16 cellular contexts compared by ENCODE assay signal in genomic region chr6:150267686-150268561, GRCh38.
A peak's percentile ranks its signal among the peaks of the same experiment; 100 is the strongest.
DNase-seq lines count a peak whose midpoint lies in the region; ATAC-seq, FAIRE-seq and TF ChIP-seq lines count a peak whose summit lies in the region.
"Had no signal": no experiment of that assay in that cellular context is flagged by ENCODE, and none has a peak within 500 bp of the region (broad histone marks: within the 10 kb centered on the region; RNA-seq: fewer than 3 reads in every experiment).

No MANE protein-coding gene starts in this region.

- TF ChIP-seq RAD21 in K562 (CRISPR knock-in tag; conservative IDR thresholded peaks at IDR 0.05 in 1 of 2, IDR thresholded peaks at IDR 0.05 in 1 of 2): peak; percentile 60 to 71

- H2AFZ ChIP-seq in ACC112 (ENCODE audit: low read length, unreplicated experiment) (peak overlapping the region; percentile 73), K562 (ENCODE audit: low read depth, low read length) (peak overlapping the region; percentile 75), keratinocyte (ENCODE audit: control insufficient read depth, low read length) (no peak overlapping the region)

- dilution Hi-C loops in keratinocyte (cut with MboI; ENCODE audit: extremely low pct_ligation_motif_present, low sequenced_read_pairs): no loop called here

- H4K20me1 ChIP-seq in K562 (replicated peaks; ENCODE audit: control insufficient read depth, insufficient read depth, low read length) (no peaks in the 10 kb centered on the region), keratinocyte (ENCODE audit: control insufficient read depth, extremely low read depth, insufficient read depth, low read length) (no peaks in the 10 kb centered on the region)

- H3K4me1 ChIP-seq in ACC112 (ENCODE audit: control insufficient read depth, insufficient read depth, low read length, unreplicated experiment): peaks cover 34% of the 10 kb centered on the region
- peaks cover 39 to 59% of the 10 kb centered on the region in 2 experiments for H3K4me1 ChIP-seq in K562 (replicated peaks in 1 of 2; ENCODE audit: control insufficient read depth in 2 of 2, insufficient read depth in 2 of 2, low read length in 2 of 2)
- H3K4me1 ChIP-seq in keratinocyte (ENCODE audit: control insufficient read depth, extremely low read depth, insufficient read depth, low read length): peaks cover 63% of the 10 kb centered on the region

- peaks cover 1% of the 10 kb centered on the region for H3K27me3 Mint-ChIP-seq in activated CD8-positive, alpha-beta T cell treated with anti-CD3 and anti-CD28 coated beads for 36 hours

- TF ChIP-seq CTCF in K562 (IDR thresholded peaks at IDR 0.05 in 2 of 3, conservative IDR thresholded peaks at IDR 0.05 in 1 of 3; ENCODE audit: insufficient read depth in 2 of 3, low read depth in 1 of 3, low read length in 3 of 3) (peak; percentile 42 to 51 (median 46); a peak in 5 of 6 replicates), keratinocyte (optimal IDR thresholded peaks at IDR 0.05 in 1 of 3, IDR thresholded peaks at IDR 0.05 in 1 of 3, conservative IDR thresholded peaks at IDR 0.05 in 1 of 3; ENCODE audit: extremely low read depth in 1 of 3, insufficient read depth in 2 of 3, low read length in 3 of 3) (peak in 1 of 3 experiments; percentile 31)
- TF ChIP-seq CTCF in activated CD8-positive, alpha-beta T cell treated with anti-CD3 and anti-CD28 coated beads for 36 hours (IDR thresholded peaks at IDR 0.05): no peak

- in situ Hi-C loops in K562 (cut with MboI): no loop called here

- no peaks in the 10 kb centered on the region for H3K9me3 ChIP-seq in K562 (replicated peaks; ENCODE audit: control insufficient read depth, insufficient read depth, low read depth, low read length)
- H3K9me3 ChIP-seq in keratinocyte (ENCODE audit: control insufficient read depth, low read depth, low read length): no peaks in the 10 kb centered on the region

- peaks cover 6% of the 10 kb centered on the region for H3K9me3 Mint-ChIP-seq in activated CD8-positive, alpha-beta T cell treated with anti-CD3 and anti-CD28 coated beads for 36 hours
- H3K9me3 Mint-ChIP-seq: stimulated activated effector memory CD8-positive, alpha-beta T cell treated with anti-CD3 and anti-CD28 coated beads, Interleukin-12 subunit alpha, Interleukin-12 subunit beta, amount 100 ng/mL, for 72 hours had no signal

- TF ChIP-seq POLR2A in K562 (conservative IDR thresholded peaks at IDR 0.05): peak; percentile 71

- peak; percentile 63 for ATAC-seq in K562
- no peak for ATAC-seq in activated CD8-positive, alpha-beta T cell treated with anti-CD3 and anti-CD28 coated beads for 36 hours
- ATAC-seq: stimulated activated effector memory CD8-positive, alpha-beta T cell treated with anti-CD3 and anti-CD28 coated beads, Interleukin-12 subunit alpha, Interleukin-12 subunit beta, amount 100 ng/mL, for 72 hours had no signal

- no peak overlapping the region for H3K4me3 Mint-ChIP-seq in activated CD8-positive, alpha-beta T cell treated with anti-CD3 and anti-CD28 coated beads for 36 hours
- H3K4me3 Mint-ChIP-seq: activated CD4-positive, alpha-beta T cell treated with anti-CD3 and anti-CD28 coated beads, Interleukin-2, amount 10 ng/mL, durations not matched to agents 7 days and 5 days; activated naive CD4-positive, alpha-beta T cell treated with anti-CD3 and anti-CD28 coated beads, Interleukin-2, amount 10 ng/mL, durations not matched to agents 7 days and 5 days; naive B cell; stimulated activated effector memory CD8-positive, alpha-beta T cell treated with anti-CD3 and anti-CD28 coated beads, Interleukin-12 subunit alpha, Interleukin-12 subunit beta, amount 100 ng/mL, for 72 hours had no signal

- peak overlapping the region; percentile 14; the same call in 1 of the 2 replicates for H3K4me3 ChIP-seq in ACC112 (ENCODE audit: low read depth, low read length)
- H3K4me3 ChIP-seq in K562: no peak overlapping the region
- no peak overlapping the region for H3K4me3 ChIP-seq in keratinocyte (ENCODE audit: control insufficient read depth in 2 of 3, extremely low read depth in 1 of 3, insufficient read depth in 2 of 3, low read depth in 1 of 3, low read length in 3 of 3)
- H3K4me3 ChIP-seq: SK-N-MC had no signal

- H3K27ac ChIP-seq in ACC112 (ENCODE audit: low read depth, low read length) (peak overlapping the region; percentile 54), K562 (ENCODE audit: extremely low read depth, low read depth, low read length) (peak overlapping the region; percentile 67), keratinocyte (ENCODE audit: control insufficient read depth, insufficient read depth, low read length) (peak overlapping the region; percentile 97)
- H3K27ac ChIP-seq: SK-N-MC had no signal

- TF ChIP-seq EP300 in K562 (IDR thresholded peaks at IDR 0.05; ENCODE audit: low read length): peak; percentile 95

- CTCF ChIA-PET in K562 (lab: Yijun Ruan, JAX; ENCODE audit: low intra/inter-chr PET ratio): interaction anchor here (0.6 to 1.9 kb wide), 2 partner anchors 67 to 69 kb away, joined by 3 to 8 read pairs; no protein-coding TSS in a partner anchor
- CTCF ChIA-PET in activated CD8-positive, alpha-beta T cell treated with anti-CD3 and anti-CD28 coated beads for 36 hours (lab: Charles Lee): interaction anchor here (0.8 kb wide), 1 partner anchor 89 kb away, joined by 3 read pairs; no protein-coding TSS in a partner anchor

- peak overlapping the region; percentile 29 to 47; a peak in 3 of 4 replicates for H3K9ac ChIP-seq in K562 (ENCODE audit: insufficient read depth in 1 of 2, low read depth in 2 of 2, low read length in 2 of 2)
- peak overlapping the region; percentile 33 for H3K9ac ChIP-seq in keratinocyte (ENCODE audit: control insufficient read depth, extremely low read depth, insufficient read depth, low read length)

- DNase-seq in HT1080 (ENCODE audit: low read depth): peak; percentile 15
- DNase-seq in K562 (ENCODE audit: extremely low read depth in 1 of 4, low spot score in 3 of 4): peak; percentile 58 to 89 (median 75)
- no peak for DNase-seq in keratinocyte (ENCODE audit: low read depth, low spot score)
- no peak for DNase-seq in head of caudate nucleus
- DNase-seq in 8988T: no peak
- DNase-seq in activated CD8-positive, alpha-beta T cell treated with anti-CD3 and anti-CD28 coated beads for 36 hours: no peak
- DNase-seq in kidney glomerular epithelial cell (lab: John Stamatoyannopoulos, UW): no peak
- DNase-seq: activated CD4-positive, alpha-beta T cell treated with anti-CD3 and anti-CD28 coated beads, Interleukin-2, amount 10 ng/mL, durations not matched to agents 7 days and 5 days; activated naive CD4-positive, alpha-beta T cell treated with anti-CD3 and anti-CD28 coated beads, Interleukin-2, amount 10 ng/mL, durations not matched to agents 7 days and 5 days; GF-D8; naive B cell; NCI-H2227 treated with DMSO at 0.1 percent for 48 hours had no signal

- H3K4me2 ChIP-seq in K562 (ENCODE audit: insufficient read depth, low read length) (peak overlapping the region; percentile 62), keratinocyte (ENCODE audit: control insufficient read depth, extremely low read depth, insufficient read depth, low read depth, low read length) (peak overlapping the region; percentile 43)

- H3K27ac Mint-ChIP-seq in activated CD8-positive, alpha-beta T cell treated with anti-CD3 and anti-CD28 coated beads for 36 hours: no peak overlapping the region
- H3K27ac Mint-ChIP-seq: activated CD4-positive, alpha-beta T cell treated with anti-CD3 and anti-CD28 coated beads, Interleukin-2, amount 10 ng/mL, durations not matched to agents 7 days and 5 days; activated naive CD4-positive, alpha-beta T cell treated with anti-CD3 and anti-CD28 coated beads, Interleukin-2, amount 10 ng/mL, durations not matched to agents 7 days and 5 days; stimulated activated effector memory CD8-positive, alpha-beta T cell treated with anti-CD3 and anti-CD28 coated beads, Interleukin-12 subunit alpha, Interleukin-12 subunit beta, amount 100 ng/mL, for 72 hours had no signal

- H3K27me3 ChIP-seq in ACC112 (ENCODE audit: insufficient read depth, low read length): no peaks in the 10 kb centered on the region
- H3K27me3 ChIP-seq in K562 (ENCODE audit: control insufficient read depth in 2 of 2, insufficient read depth in 2 of 2, low read length in 2 of 2): no peaks in the 10 kb centered on the region
- H3K27me3 ChIP-seq in keratinocyte (ENCODE audit: control insufficient read depth, extremely low read depth, insufficient read depth, low read length): no peaks in the 10 kb centered on the region

- intact Hi-C loops in K562 (cut with micrococcal nuclease): loop anchor here (1.0 kb wide), 1 partner anchor 67 kb away; no protein-coding TSS in a partner anchor
- intact Hi-C loops in head of caudate nucleus (cut with DNase I): no loop called here
- intact Hi-C loops in activated CD8-positive, alpha-beta T cell treated with anti-CD3 and anti-CD28 coated beads for 36 hours (cut with micrococcal nuclease): no loop called here

- TSS peak; percentile 80 for BruUV-seq in K562 (replicated peaks; lab: Mats Ljungman, UMichigan)

- 9% methylated on average over 11 of the region's 11 CpGs for WGBS in K562 (ENCODE audit: insufficient coverage, low coverage, missing lambda C conversion rate)

- H3K4me1 Mint-ChIP-seq in activated CD8-positive, alpha-beta T cell treated with anti-CD3 and anti-CD28 coated beads for 36 hours (ENCODE audit: low read depth): peaks cover 8% of the 10 kb centered on the region
- H3K4me1 Mint-ChIP-seq: activated CD4-positive, alpha-beta T cell treated with anti-CD3 and anti-CD28 coated beads, Interleukin-2, amount 10 ng/mL, durations not matched to agents 7 days and 5 days; activated naive CD4-positive, alpha-beta T cell treated with anti-CD3 and anti-CD28 coated beads, Interleukin-2, amount 10 ng/mL, durations not matched to agents 7 days and 5 days had no signal

- H3K79me2 ChIP-seq in ACC112 (ENCODE audit: control insufficient read depth, insufficient read depth, low read length, unreplicated experiment) (no peaks in the 10 kb centered on the region), K562 (ENCODE audit: control insufficient read depth, insufficient read depth, low read length) (no peaks in the 10 kb centered on the region), keratinocyte (ENCODE audit: control insufficient read depth, insufficient read depth, low read length) (no peaks in the 10 kb centered on the region)

- H3K9me1 ChIP-seq in K562 (ENCODE audit: control insufficient read depth, insufficient read depth, low read length): no peaks in the 10 kb centered on the region
- no peaks in the 10 kb centered on the region for H3K9me1 ChIP-seq in keratinocyte (ENCODE audit: control insufficient read depth, extremely low read depth, insufficient read depth, low read length)

- FAIRE-seq in K562 (lab: Jason Lieb, UNC) (peak; percentile 90), keratinocyte (lab: Jason Lieb, UNC) (peak; percentile 98)
- FAIRE-seq: H1 had no signal

- POLR2A ChIA-PET in K562 (lab: Yijun Ruan, JAX): interaction anchor here (1.8 kb wide), 1 partner anchor 26 kb away, joined by 4 read pairs; no protein-coding TSS in a partner anchor
- POLR2A ChIA-PET in activated CD8-positive, alpha-beta T cell treated with anti-CD3 and anti-CD28 coated beads for 36 hours (lab: Charles Lee): no interaction called here

- H3K36me3 ChIP-seq in ACC112 (ENCODE audit: insufficient read depth, low read length) (no peaks in the 10 kb centered on the region), K562 (ENCODE audit: control insufficient read depth, insufficient read depth, low read length) (no peaks in the 10 kb centered on the region), keratinocyte (ENCODE audit: control insufficient read depth in 2 of 2, extremely low read depth in 1 of 2, insufficient read depth in 2 of 2, low read length in 2 of 2) (no peaks in the 10 kb centered on the region)

- H3K36me3 Mint-ChIP-seq in activated CD8-positive, alpha-beta T cell treated with anti-CD3 and anti-CD28 coated beads for 36 hours (ENCODE audit: low read depth): no peaks in the 10 kb centered on the region
- H3K36me3 Mint-ChIP-seq: activated naive CD4-positive, alpha-beta T cell treated with anti-CD3 and anti-CD28 coated beads, Interleukin-2, amount 10 ng/mL, durations not matched to agents 7 days and 5 days; naive B cell; stimulated activated effector memory CD8-positive, alpha-beta T cell treated with anti-CD3 and anti-CD28 coated beads, Interleukin-12 subunit alpha, Interleukin-12 subunit beta, amount 100 ng/mL, for 72 hours had no signal

Comparison
In these comparisons a context has a peak if more than half of its experiments do, and no peak if none do; other contexts are left out.
1. DNase-seq: peak in HT1080 (single experiment) and K562 (4 of 4); none in keratinocyte (single experiment), head of caudate nucleus (0 of 42), 8988T (single experiment), activated CD8-positive, alpha-beta T cell treated with anti-CD3 and anti-CD28 coated beads for 36 hours (single experiment) and kidney glomerular epithelial cell (single experiment).
2. Peak in every context shown above with its lines, with median percentiles within 50 percentile points of each other: H3K27ac ChIP-seq.